In genomic region chr17:74760404-74761105, GRCh38 we compare ENCODE assay signal across 7 cellular contexts.
A peak's percentile ranks its signal among the peaks of the same experiment; 100 is the strongest.
DNase-seq lines count a peak whose midpoint lies in the region; ATAC-seq and TF ChIP-seq lines count a peak whose summit lies in the region.
"Had no signal": no experiment of that assay in that cellular context is flagged by ENCODE, and none has a peak within 500 bp of the region (broad histone marks: within the 10 kb centered on the region; RNA-seq: fewer than 3 reads in every experiment).

No MANE protein-coding gene starts in this region.

- H3K27ac Mint-ChIP-seq in stimulated activated effector memory CD8-positive, alpha-beta T cell treated with anti-CD3 and anti-CD28 coated beads, Interleukin-12 subunit alpha, Interleukin-12 subunit beta, amount 100 ng/mL, for 72 hours: peak overlapping the region; percentile 94

- peak overlapping the region; percentile 73 for H3K4me3 Mint-ChIP-seq in stimulated activated effector memory CD8-positive, alpha-beta T cell treated with anti-CD3 and anti-CD28 coated beads, Interleukin-12 subunit alpha, Interleukin-12 subunit beta, amount 100 ng/mL, for 72 hours

- no peak for ATAC-seq in stimulated activated effector memory CD8-positive, alpha-beta T cell treated with anti-CD3 and anti-CD28 coated beads, Interleukin-12 subunit alpha, Interleukin-12 subunit beta, amount 100 ng/mL, for 72 hours

- DNase-seq in NCI-H1092 (lab: John Stamatoyannopoulos, UW) (peak; percentile 17), NCI-H1092 treated with DMSO at 0.1 percent for 48 hours (lab: John Stamatoyannopoulos, UW) (no peak), epithelial cell of esophagus (ENCODE audit: low read depth) (peak; percentile 86), NCI-H146 (lab: John Stamatoyannopoulos, UW) (no peak), retina (no peak)
- no peak for DNase-seq in stimulated activated effector memory CD8-positive, alpha-beta T cell treated with anti-CD3 and anti-CD28 coated beads, Interleukin-12 subunit alpha, Interleukin-12 subunit beta, amount 100 ng/mL, for 72 hours (ENCODE audit: low spot score in 2 of 2)
- DNase-seq: occipital lobe had no signal

- no peaks in the 10 kb centered on the region for H3K9me3 Mint-ChIP-seq in stimulated activated effector memory CD8-positive, alpha-beta T cell treated with anti-CD3 and anti-CD28 coated beads, Interleukin-12 subunit alpha, Interleukin-12 subunit beta, amount 100 ng/mL, for 72 hours

- peaks cover 42% of the 10 kb centered on the region for H3K36me3 Mint-ChIP-seq in stimulated activated effector memory CD8-positive, alpha-beta T cell treated with anti-CD3 and anti-CD28 coated beads, Interleukin-12 subunit alpha, Interleukin-12 subunit beta, amount 100 ng/mL, for 72 hours

- H3K4me3 ChIP-seq in epithelial cell of esophagus (ENCODE audit: low read length): no peak overlapping the region

- no peak for TF ChIP-seq CTCF in epithelial cell of esophagus (IDR thresholded peaks at IDR 0.05; ENCODE audit: insufficient read depth, low read depth, low read length, missing control alignments)

- peaks cover 56% of the 10 kb centered on the region for H3K4me1 Mint-ChIP-seq in stimulated activated effector memory CD8-positive, alpha-beta T cell treated with anti-CD3 and anti-CD28 coated beads, Interleukin-12 subunit alpha, Interleukin-12 subunit beta, amount 100 ng/mL, for 72 hours

Comparison
In these comparisons a context has a peak if more than half of its experiments do, and no peak if none do; other contexts are left out.
1. DNase-seq: peak in NCI-H1092 (single experiment) and epithelial cell of esophagus (single experiment); none in NCI-H1092 treated with DMSO at 0.1 percent for 48 hours (single experiment), stimulated activated effector memory CD8-positive, alpha-beta T cell treated with anti-CD3 and anti-CD28 coated beads, Interleukin-12 subunit alpha, Interleukin-12 subunit beta, amount 100 ng/mL, for 72 hours (0 of 2), NCI-H146 (single experiment) and retina (single experiment).